13 cellular contexts compared by ENCODE assay signal in the genomic region with DNA sequence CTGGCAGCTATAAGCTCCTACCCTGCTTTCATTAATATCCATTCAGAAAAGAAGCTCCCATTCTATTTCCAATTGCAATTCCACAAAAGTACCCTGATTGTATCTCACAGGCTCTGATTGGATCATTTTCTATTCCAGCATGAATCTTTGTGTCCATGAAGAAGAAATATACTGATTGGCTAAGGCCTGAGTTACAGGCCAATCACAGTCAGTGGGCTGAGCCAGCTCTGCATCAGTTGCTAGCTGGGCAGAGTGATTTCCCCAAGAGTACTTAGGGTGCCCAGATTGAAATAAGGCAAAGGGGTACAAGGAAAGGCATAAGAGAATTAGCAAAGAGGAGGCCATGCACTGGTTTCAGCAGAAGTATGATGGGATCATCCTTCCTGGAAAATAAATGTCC. TPM values are rescaled to one million over a fixed set of nuclear protein-coding genes. Genes with fewer than 3 reads are reported as not detected.
DNase-seq lines count a peak whose midpoint lies in the region; ATAC-seq, FAIRE-seq and TF ChIP-seq lines count a peak whose summit lies in the region.
"Had no signal": no experiment of that assay in that cellular context is flagged by ENCODE, and none has a peak within 500 bp of the region (broad histone marks: within the 10 kb centered on the region; RNA-seq: fewer than 3 reads in every experiment).

No MANE protein-coding gene starts in this region.

- FAIRE-seq in A549 (lab: Jason Lieb, UNC), result no peak

- H3K4me1 Mint-ChIP-seq in stimulated activated naive CD8-positive, alpha-beta T cell treated with anti-CD3 and anti-CD28 coated beads, Interleukin-15, amount 100 ng/mL, for 72 hours, result peaks cover 11% of the 10 kb centered on the region
- H3K4me1 Mint-ChIP-seq: CD4-positive, CD25-positive, alpha-beta regulatory T cell had no signal

- H3K27ac Mint-ChIP-seq in stimulated activated naive CD8-positive, alpha-beta T cell treated with anti-CD3 and anti-CD28 coated beads, Interleukin-15, amount 100 ng/mL, for 72 hours, result no peak overlapping the region
- H3K27ac Mint-ChIP-seq: CD4-positive, CD25-positive, alpha-beta regulatory T cell; stimulated activated naive CD8-positive, alpha-beta T cell treated with anti-CD3 and anti-CD28 coated beads, Interleukin-15, Interleukin-2, amounts not matched to agents 100 ng/mL and 50 ng/mL, for 24 hours had no signal

- no peak overlapping the region for H3K4me2 ChIP-seq in A549

- H3K4me1 ChIP-seq in A549, result peaks cover 17% of the 10 kb centered on the region

- no peak overlapping the region for H3K4me3 Mint-ChIP-seq in stimulated activated naive CD8-positive, alpha-beta T cell treated with anti-CD3 and anti-CD28 coated beads, Interleukin-15, amount 100 ng/mL, for 72 hours
- H3K4me3 Mint-ChIP-seq: CD4-positive, CD25-positive, alpha-beta regulatory T cell; stimulated activated naive CD8-positive, alpha-beta T cell treated with anti-CD3 and anti-CD28 coated beads, Interleukin-15, Interleukin-2, amounts not matched to agents 100 ng/mL and 50 ng/mL, for 24 hours had no signal

- no peak overlapping the region for H3K27ac ChIP-seq in A549

- TF ChIP-seq CTCF in A549 (IDR thresholded peaks at IDR 0.05), result no peak
- no peak for TF ChIP-seq CTCF in astrocyte of the spinal cord (IDR thresholded peaks at IDR 0.05; ENCODE audit: low read depth, low read length)

- H3K4me3 ChIP-seq in A549, result no peak overlapping the region
- H3K4me3 ChIP-seq in astrocyte of the spinal cord (ENCODE audit: low read depth, low read length), result no peak overlapping the region

- peak in 1 of 2 experiments; percentile 45 for DNase-seq in A549 (ENCODE audit: low read depth in 1 of 2, low spot score in 1 of 2)
- DNase-seq in astrocyte of the spinal cord (ENCODE audit: low read depth, low spot score), result peak; percentile 41
- DNase-seq in activated T-cell treated with anti-CD3 and anti-CD28 coated beads for 4 hours, result no peak
- no peak for DNase-seq in activated CD4-positive, alpha-beta T cell treated with anti-CD3 and anti-CD28 coated beads, Interleukin-2, amount 50 U/mL, for 4 hours
- DNase-seq in activated effector memory CD4-positive, alpha-beta T cell treated with anti-CD3 and anti-CD28 coated beads, Interleukin-2, amount 50 U/mL, for 16 hours, result no peak
- DNase-seq in stimulated activated naive CD8-positive, alpha-beta T cell treated with anti-CD3 and anti-CD28 coated beads, Interleukin-15, amount 100 ng/mL, for 72 hours, result no peak
- DNase-seq: activated T-cell treated with anti-CD3 and anti-CD28 coated beads, Interleukin-2, amount 50 U/mL, for 1 hour; posterior cingulate gyrus had no signal

- H3K9me3 Mint-ChIP-seq in stimulated activated naive CD8-positive, alpha-beta T cell treated with anti-CD3 and anti-CD28 coated beads, Interleukin-15, amount 100 ng/mL, for 72 hours, result no peaks in the 10 kb centered on the region
- H3K9me3 Mint-ChIP-seq: stimulated activated naive CD8-positive, alpha-beta T cell treated with anti-CD3 and anti-CD28 coated beads, Interleukin-15, Interleukin-2, amounts not matched to agents 100 ng/mL and 50 ng/mL, for 24 hours had no signal

- no peaks in the 10 kb centered on the region for H3K9me3 ChIP-seq in A549

- POLR2A ChIA-PET in A549 (lab: Yijun Ruan, JAX), result interaction anchor here (2.6 kb wide), 1 partner anchor 26 kb away, joined by 8 read pairs; the partner anchor contains the start of genes C12orf60 and WBP11

- no peak for TF ChIP-seq RAD21 in A549 (conservative IDR thresholded peaks at IDR 0.05 in 1 of 2, IDR thresholded peaks at IDR 0.05 in 1 of 2)

- H3K27me3 Mint-ChIP-seq in stimulated activated naive CD8-positive, alpha-beta T cell treated with anti-CD3 and anti-CD28 coated beads, Interleukin-15, amount 100 ng/mL, for 72 hours, result peaks cover 4% of the 10 kb centered on the region

- TF ChIP-seq POLR2A in A549 (IDR thresholded peaks at IDR 0.05; ENCODE audit: low read length), result no peak

- in situ Hi-C loops in astrocyte of the spinal cord (cut with HindIII; ENCODE audit: low sequenced_read_pairs), result no loop called here

- CTCF ChIA-PET in A549 (lab: Yijun Ruan, JAX), result interaction anchor here (0.6 to 5.7 kb wide), 3 partner anchors 9 to 700 kb away, joined by 3 to 36 read pairs (median 3); no protein-coding TSS in a partner anchor

- peak in 1 of 2 experiments; percentile 75; a peak in 3 of 6 replicates for ATAC-seq in A549
- ATAC-seq in GM18909 (IDR thresholded peaks at IDR 0.05; ENCODE audit: poor library complexity, unreplicated experiment), result peak; percentile 84
- ATAC-seq in HG03060 (IDR thresholded peaks at IDR 0.05; ENCODE audit: low read depth, unreplicated experiment), result peak; percentile 56
- no peak for ATAC-seq in stimulated activated naive CD8-positive, alpha-beta T cell treated with anti-CD3 and anti-CD28 coated beads, Interleukin-15, amount 100 ng/mL, for 72 hours
- ATAC-seq: esophagus mucosa had no signal

- no peak for TF ChIP-seq EP300 in A549 (IDR thresholded peaks at IDR 0.05)

TF ChIP-seq in A549, 52 proteins besides CTCF, POLR2A, EP300 and RAD21:
- no peak for TF ChIP-seq RARB (CRISPR knock-in tag; IDR thresholded peaks at IDR 0.05)
- peak; percentile 95 for TF ChIP-seq RFX5 (IDR thresholded peaks at IDR 0.05)
- no peak for TF ChIP-seq TFCP2L1 (CRISPR knock-in tag; IDR thresholded peaks at IDR 0.05)
- TF ChIP-seq, protein P1, sequence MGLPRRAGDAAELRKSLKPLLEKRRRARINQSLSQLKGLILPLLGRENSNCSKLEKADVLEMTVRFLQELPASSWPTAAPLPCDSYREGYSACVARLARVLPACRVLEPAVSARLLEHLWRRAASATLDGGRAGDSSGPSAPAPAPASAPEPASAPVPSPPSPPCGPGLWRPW (IDR thresholded peaks at IDR 0.05), result no peak
TF ChIP-seq in A549: peak in this region for 1.

RNA-seq across cellular contexts. Expression of gene ART4, which starts 14.4 kb away (rescaled TPM):
- polyA plus RNA-seq in A549 (2011; rRNA removed) (not detected in 2 replicates), A549 (2017; fragmentation: RNase III; extraction: RNeasy Plus Mini Kit Qiagen cat#74134 plus additional on column Dnase treatment) (not detected in 3 replicates)
- 0.01 and 0.07 TPM in 2 replicates for polyA plus RNA-seq in A549 (2012; cell fraction: cytosol; rRNA removed)
- not detected in 2 replicates for polyA plus RNA-seq in A549 (2012; cell fraction: nucleus; rRNA removed)
- polyA minus RNA-seq in A549 (2011; rRNA and poly(A)+ RNA removed), result not detected in 2 replicates
- polyA plus RNA-seq: CD4-positive, CD25-positive, alpha-beta regulatory T cell had no signal

RNA-seq across cellular contexts. Expression of gene SMCO3, which starts 14.9 kb away (rescaled TPM):
- polyA plus RNA-seq in A549 (2011; rRNA removed) (0.06 TPM in 1 of 2 replicates, not detected in the other), A549 (2017; fragmentation: RNase III; extraction: RNeasy Plus Mini Kit Qiagen cat#74134 plus additional on column Dnase treatment) (not detected in 3 replicates)
- not detected in 2 replicates for polyA plus RNA-seq in A549 (2012; cell fraction: cytosol; rRNA removed)
- not detected in 2 replicates for polyA plus RNA-seq in A549 (2012; cell fraction: nucleus; rRNA removed)
- polyA minus RNA-seq in A549 (2011; rRNA and poly(A)+ RNA removed), result not detected in 2 replicates

RNA-seq across cellular contexts. Expression of gene C12orf60, which starts 25.4 kb away (rescaled TPM):
- polyA plus RNA-seq in A549 (2011; rRNA removed) (4.8 and 5.5 TPM in 2 replicates), A549 (2017; fragmentation: RNase III; extraction: RNeasy Plus Mini Kit Qiagen cat#74134 plus additional on column Dnase treatment) (2.0 to 2.4 TPM (median 2.2 TPM) in 3 replicates)
- 0.90 and 1.0 TPM in 2 replicates for polyA plus RNA-seq in A549 (2012; cell fraction: cytosol; rRNA removed)
- polyA plus RNA-seq in A549 (2012; cell fraction: nucleus; rRNA removed), result 0.67 and 0.81 TPM in 2 replicates
- polyA minus RNA-seq in A549 (2011; rRNA and poly(A)+ RNA removed), result 1.9 and 3.4 TPM in 2 replicates

RNA-seq across cellular contexts. Expression of gene WBP11, which starts 25.6 kb away (rescaled TPM):
- polyA plus RNA-seq in A549 (2011; rRNA removed) (32.1 and 50.3 TPM in 2 replicates), A549 (2017; fragmentation: RNase III; extraction: RNeasy Plus Mini Kit Qiagen cat#74134 plus additional on column Dnase treatment) (45.7 to 52.2 TPM (median 50.3 TPM) in 3 replicates)
- polyA plus RNA-seq in A549 (2012; cell fraction: cytosol; rRNA removed), result 26.9 and 30.3 TPM in 2 replicates
- 26.0 and 29.9 TPM in 2 replicates for polyA plus RNA-seq in A549 (2012; cell fraction: nucleus; rRNA removed)
- 16.0 and 19.2 TPM in 2 replicates for polyA minus RNA-seq in A549 (2011; rRNA and poly(A)+ RNA removed)

RNA-seq across cellular contexts. Expression of gene MGP, which starts 56.8 kb away (rescaled TPM):
- polyA plus RNA-seq in A549 (2011; rRNA removed) (0.16 and 0.21 TPM in 2 replicates), A549 (2017; fragmentation: RNase III; extraction: RNeasy Plus Mini Kit Qiagen cat#74134 plus additional on column Dnase treatment) (0.10 to 0.30 TPM (median 0.11 TPM) in 3 replicates)
- polyA plus RNA-seq in A549 (2012; cell fraction: cytosol; rRNA removed), result not detected in 2 replicates
- polyA plus RNA-seq in A549 (2012; cell fraction: nucleus; rRNA removed), result not detected in 2 replicates
- not detected in 2 replicates for polyA minus RNA-seq in A549 (2011; rRNA and poly(A)+ RNA removed)
